In the genomic region with DNA sequence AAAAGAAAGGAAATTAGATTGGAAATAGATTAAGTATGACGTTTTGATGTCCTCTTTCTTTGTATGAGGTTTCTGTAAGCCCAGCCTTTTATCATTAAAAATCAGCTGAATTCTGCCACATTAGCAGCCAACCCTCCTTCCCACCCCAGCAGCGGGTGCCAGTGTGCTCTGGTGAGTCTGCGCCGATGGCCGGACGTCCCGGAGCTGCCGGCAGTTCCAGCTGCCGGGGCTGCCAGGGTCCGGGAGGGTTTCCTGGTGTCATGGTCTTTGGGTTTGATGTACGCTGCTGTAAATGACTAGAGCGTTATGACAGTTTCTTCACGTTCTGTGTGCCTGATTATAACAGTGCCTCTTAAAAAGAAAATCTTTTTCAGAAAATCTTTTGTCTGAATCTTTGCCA, we compare ENCODE assay signal across 23 cellular contexts. TPM values are rescaled to one million over a fixed set of nuclear protein-coding genes. Genes with fewer than 3 reads are reported as not detected.
DNase-seq lines count a peak whose midpoint lies in the region; ATAC-seq and TF ChIP-seq lines count a peak whose summit lies in the region.
"Had no signal": no experiment of that assay in that cellular context is flagged by ENCODE, and none has a peak within 500 bp of the region (broad histone marks: within the 10 kb centered on the region; RNA-seq: fewer than 3 reads in every experiment).

No MANE protein-coding gene starts in this region.

- intact Hi-C loops in natural killer cell (cut with micrococcal nuclease): no loop called here

- no peaks in the 10 kb centered on the region for H3K9me3 Mint-ChIP-seq in activated T-cell treated with anti-CD3 and anti-CD28 coated beads, Interleukin-2, amount 50 U/mL, for 24 hours
- H3K9me3 Mint-ChIP-seq in natural killer cell (no peaks in the 10 kb centered on the region), glutamatergic neuron (ENCODE audit: unreplicated experiment) (peaks cover 9% of the 10 kb centered on the region)
- H3K9me3 Mint-ChIP-seq in natural killer cell treated with Interleukin-12 subunit alpha and Interleukin-12 subunit beta and Interleukin-15 and Interleukin-18, amount 100 ng/mL, for 72 hours: no peaks in the 10 kb centered on the region
- H3K9me3 Mint-ChIP-seq in stimulated activated effector memory CD8-positive, alpha-beta T cell treated with anti-CD3 and anti-CD28 coated beads, Interleukin-12 subunit alpha, Interleukin-12 subunit beta, amount 100 ng/mL, for 72 hours: no peaks in the 10 kb centered on the region
- H3K9me3 Mint-ChIP-seq: CD4-positive, alpha-beta T cell; CD8-positive, alpha-beta memory T cell; GM23338; H9 had no signal

- H3K36me3 Mint-ChIP-seq in activated T-cell treated with anti-CD3 and anti-CD28 coated beads, Interleukin-2, amount 50 U/mL, for 24 hours (ENCODE audit: low read depth): peaks cover 94% of the 10 kb centered on the region
- H3K36me3 Mint-ChIP-seq in natural killer cell (no peaks in the 10 kb centered on the region), glutamatergic neuron (ENCODE audit: unreplicated experiment) (no peaks in the 10 kb centered on the region)
- peaks cover 15% of the 10 kb centered on the region for H3K36me3 Mint-ChIP-seq in natural killer cell treated with Interleukin-12 subunit alpha and Interleukin-12 subunit beta and Interleukin-15 and Interleukin-18, amount 100 ng/mL, for 72 hours
- H3K36me3 Mint-ChIP-seq in stimulated activated effector memory CD8-positive, alpha-beta T cell treated with anti-CD3 and anti-CD28 coated beads, Interleukin-12 subunit alpha, Interleukin-12 subunit beta, amount 100 ng/mL, for 72 hours: peaks cover 98% of the 10 kb centered on the region

- TF ChIP-seq CTCF in natural killer cell (IDR thresholded peaks at IDR 0.05) (no peak), glutamatergic neuron (IDR thresholded peaks at IDR 0.05; ENCODE audit: partially characterized antibody, unreplicated experiment) (no peak)

- no peaks in the 10 kb centered on the region for H3K27me3 Mint-ChIP-seq in activated T-cell treated with anti-CD3 and anti-CD28 coated beads, Interleukin-2, amount 50 U/mL, for 24 hours
- H3K27me3 Mint-ChIP-seq in natural killer cell (ENCODE audit: low read depth in 2 of 2): no peaks in the 10 kb centered on the region
- H3K27me3 Mint-ChIP-seq in natural killer cell treated with Interleukin-12 subunit alpha and Interleukin-12 subunit beta and Interleukin-15 and Interleukin-18, amount 100 ng/mL, for 72 hours: no peaks in the 10 kb centered on the region
- peaks cover 5% of the 10 kb centered on the region for H3K27me3 Mint-ChIP-seq in glutamatergic neuron (ENCODE audit: unreplicated experiment)
- H3K27me3 Mint-ChIP-seq: CD4-positive, alpha-beta T cell; CD8-positive, alpha-beta memory T cell had no signal

- H3K4me1 Mint-ChIP-seq in activated T-cell treated with anti-CD3 and anti-CD28 coated beads, Interleukin-2, amount 50 U/mL, for 24 hours (ENCODE audit: low read depth): no peaks in the 10 kb centered on the region
- H3K4me1 Mint-ChIP-seq in natural killer cell (peaks cover 12 to 19% of the 10 kb centered on the region in 2 donors), glutamatergic neuron (ENCODE audit: low read depth, unreplicated experiment) (peaks cover 53% of the 10 kb centered on the region)
- peaks cover 0 to 17% of the 10 kb centered on the region in 2 donors for H3K4me1 Mint-ChIP-seq in natural killer cell treated with Interleukin-12 subunit alpha and Interleukin-12 subunit beta and Interleukin-15 and Interleukin-18, amount 100 ng/mL, for 72 hours (ENCODE audit: low read depth in 2 of 2)
- peaks cover 15% of the 10 kb centered on the region for H3K4me1 Mint-ChIP-seq in stimulated activated effector memory CD8-positive, alpha-beta T cell treated with anti-CD3 and anti-CD28 coated beads, Interleukin-12 subunit alpha, Interleukin-12 subunit beta, amount 100 ng/mL, for 72 hours
- H3K4me1 Mint-ChIP-seq: CD14-positive monocyte had no signal

- no peak overlapping the region for H3K4me3 Mint-ChIP-seq in activated T-cell treated with anti-CD3 and anti-CD28 coated beads, Interleukin-2, amount 50 U/mL, for 24 hours
- H3K4me3 Mint-ChIP-seq in natural killer cell (no peak overlapping the region), glutamatergic neuron (ENCODE audit: unreplicated experiment) (no peak overlapping the region)
- no peak overlapping the region for H3K4me3 Mint-ChIP-seq in natural killer cell treated with Interleukin-12 subunit alpha and Interleukin-12 subunit beta and Interleukin-15 and Interleukin-18, amount 100 ng/mL, for 72 hours
- no peak overlapping the region for H3K4me3 Mint-ChIP-seq in stimulated activated effector memory CD8-positive, alpha-beta T cell treated with anti-CD3 and anti-CD28 coated beads, Interleukin-12 subunit alpha, Interleukin-12 subunit beta, amount 100 ng/mL, for 72 hours
- H3K4me3 Mint-ChIP-seq: CD14-positive monocyte; CD4-positive, alpha-beta T cell; CD8-positive, alpha-beta memory T cell; GM23338; H9 had no signal

- peak; percentile 2 for DNase-seq in activated T-cell treated with anti-CD3 and anti-CD28 coated beads, Interleukin-2, amount 50 U/mL, for 24 hours
- DNase-seq in activated T-cell treated with anti-CD3 and anti-CD28 coated beads for 4 hours (no peak), natural killer cell (no peak), glutamatergic neuron (no peak), NCI-H82 (lab: John Stamatoyannopoulos, UW) (no peak)
- no peak for DNase-seq in natural killer cell treated with Interleukin-12 subunit alpha and Interleukin-12 subunit beta and Interleukin-15 and Interleukin-18, amount 100 ng/mL, for 72 hours (ENCODE audit: low spot score)
- DNase-seq in stimulated activated effector memory CD8-positive, alpha-beta T cell treated with anti-CD3 and anti-CD28 coated beads, Interleukin-12 subunit alpha, Interleukin-12 subunit beta, amount 100 ng/mL, for 72 hours (ENCODE audit: low spot score in 2 of 2): no peak
- DNase-seq: 8988T; ACHN; AML-193; BE2C; Calu3; CD4-positive, alpha-beta T cell; CD8-positive, alpha-beta memory T cell; DMS53; DMS79 treated with DMSO at 0.1 percent for 48 hours; GF-D8; H9 had no signal

- peak overlapping the region; percentile 12 for H3K27ac Mint-ChIP-seq in activated T-cell treated with anti-CD3 and anti-CD28 coated beads, Interleukin-2, amount 50 U/mL, for 24 hours
- H3K27ac Mint-ChIP-seq in natural killer cell: peak overlapping the region; percentile 27 to 52
- peak overlapping the region in 1 of 2 donors; percentile 45 for H3K27ac Mint-ChIP-seq in natural killer cell treated with Interleukin-12 subunit alpha and Interleukin-12 subunit beta and Interleukin-15 and Interleukin-18, amount 100 ng/mL, for 72 hours
- peak overlapping the region; percentile 28 for H3K27ac Mint-ChIP-seq in glutamatergic neuron (ENCODE audit: unreplicated experiment)
- peak overlapping the region; percentile 48 for H3K27ac Mint-ChIP-seq in stimulated activated effector memory CD8-positive, alpha-beta T cell treated with anti-CD3 and anti-CD28 coated beads, Interleukin-12 subunit alpha, Interleukin-12 subunit beta, amount 100 ng/mL, for 72 hours
- H3K27ac Mint-ChIP-seq: CD4-positive, alpha-beta T cell; GM23338 had no signal

- no peak for ATAC-seq in natural killer cell
- ATAC-seq in natural killer cell treated with Interleukin-12 subunit alpha and Interleukin-12 subunit beta and Interleukin-15 and Interleukin-18, amount 100 ng/mL, for 72 hours: no peak
- ATAC-seq in stimulated activated effector memory CD8-positive, alpha-beta T cell treated with anti-CD3 and anti-CD28 coated beads, Interleukin-12 subunit alpha, Interleukin-12 subunit beta, amount 100 ng/mL, for 72 hours: no peak
- ATAC-seq in GM21528 (IDR thresholded peaks at IDR 0.05; ENCODE audit: low FRiP score, unreplicated experiment): no peak
- ATAC-seq: A549, GM23338, HCT116 had no signal

RNA-seq across cellular contexts. Expression of gene DYNC1H1, which starts 51.5 kb away (rescaled TPM):
- total RNA-seq in natural killer cell (100 to 1,000 TPM; 313 to 381 (median 349) TPM), glutamatergic neuron (ENCODE audit: unreplicated experiment) (2,051 TPM)
- total RNA-seq in natural killer cell treated with Interleukin-12 subunit alpha and Interleukin-12 subunit beta and Interleukin-15 and Interleukin-18, amount 100 ng/mL, for 72 hours: 100 to 1,000 TPM; 322 to 415 TPM
